ENCODE assay signal across 1 cellular context in the genomic region with DNA sequence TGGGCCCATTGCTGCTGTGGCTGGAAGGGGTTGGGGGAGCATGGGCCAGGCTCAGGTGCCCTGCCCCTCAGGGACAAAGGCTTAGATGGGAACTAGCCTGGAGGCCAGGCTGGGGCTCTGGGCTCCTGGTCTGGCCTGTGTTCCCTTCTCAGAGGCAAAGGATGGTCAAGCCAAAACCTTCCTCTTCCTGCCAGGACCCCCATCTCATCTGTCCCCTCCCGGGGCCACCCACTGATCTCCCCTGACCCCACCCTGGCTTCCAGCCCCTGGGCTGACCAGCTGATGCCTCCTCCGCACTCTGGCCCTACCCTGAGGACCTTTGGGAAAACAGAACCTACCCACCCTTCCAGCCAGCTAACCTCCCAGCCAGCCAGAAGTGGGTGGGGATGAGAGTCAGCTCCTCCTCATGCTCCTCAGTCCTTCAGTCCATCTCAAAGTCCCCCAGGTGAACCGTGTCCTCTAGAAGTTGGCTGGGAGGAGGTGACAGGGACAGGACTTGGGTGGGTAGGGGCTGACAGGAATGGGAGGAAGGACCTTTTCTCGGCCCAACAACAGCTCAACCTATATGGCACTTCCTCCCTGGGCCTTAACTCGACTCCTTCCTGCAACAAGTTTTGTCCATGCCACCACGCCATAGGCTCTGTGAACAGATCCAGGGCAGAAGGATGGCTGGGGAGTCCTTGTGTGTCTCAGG.
TF ChIP-seq lines count a peak whose summit lies in the region.

No MANE protein-coding gene starts in this region.

TF ChIP-seq in endothelial cell of umbilical vein, 7 proteins besides CTCF, POLR2A, EP300 and RAD21:
- TF ChIP-seq, protein P1, sequence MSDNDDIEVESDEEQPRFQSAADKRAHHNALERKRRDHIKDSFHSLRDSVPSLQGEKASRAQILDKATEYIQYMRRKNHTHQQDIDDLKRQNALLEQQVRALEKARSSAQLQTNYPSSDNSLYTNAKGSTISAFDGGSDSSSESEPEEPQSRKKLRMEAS (IDR thresholded peaks at IDR 0.05; ENCODE audit: insufficient read depth, insufficient read length): no peak
- no peak for TF ChIP-seq MYC (IDR thresholded peaks at IDR 0.05; ENCODE audit: low read depth, low read length)
- TF ChIP-seq EZH2 (IDR thresholded peaks at IDR 0.05; ENCODE audit: borderline replicate concordance, low read depth, low read length, severe bottlenecking): no peak
- no peak for TF ChIP-seq JUN (IDR thresholded peaks at IDR 0.05; ENCODE audit: borderline replicate concordance, insufficient read depth, insufficient read length, low read depth)
- TF ChIP-seq FOS (IDR thresholded peaks at IDR 0.05; ENCODE audit: borderline replicate concordance, insufficient read depth, low read length): no peak
- TF ChIP-seq GATA2 (IDR thresholded peaks at IDR 0.05; ENCODE audit: insufficient read depth, insufficient read length, low read depth, low read length): no peak
- TF ChIP-seq POLR2AphosphoS5 (IDR thresholded peaks at IDR 0.05; ENCODE audit: insufficient read depth, low read depth, low read length): no peak
